In the genomic region with DNA sequence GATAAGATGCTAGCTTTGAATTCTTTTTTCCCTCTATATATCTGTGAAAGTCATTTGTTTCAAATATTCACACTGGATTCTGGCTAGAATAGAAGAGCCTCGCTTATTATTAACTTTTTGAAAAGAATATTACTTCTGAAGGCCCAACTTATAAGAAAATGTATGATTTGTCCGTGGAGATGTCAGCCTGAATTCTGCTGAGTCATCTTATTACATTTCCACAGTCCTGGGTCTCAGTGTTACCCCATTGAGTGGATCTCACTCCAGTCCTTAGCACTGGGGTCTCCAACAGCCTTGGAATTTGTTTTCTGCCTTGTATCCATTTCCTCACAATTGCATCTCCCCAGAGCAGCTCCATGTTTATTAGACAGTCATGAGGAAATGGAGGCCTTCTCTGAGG, we compare ENCODE assay signal across 24 cellular contexts.
DNase-seq lines count a peak whose midpoint lies in the region; ATAC-seq and TF ChIP-seq lines count a peak whose summit lies in the region.
"Had no signal": no experiment of that assay in that cellular context is flagged by ENCODE, and none has a peak within 500 bp of the region (broad histone marks: within the 10 kb centered on the region; RNA-seq: fewer than 3 reads in every experiment).

No MANE protein-coding gene starts in this region.

- TF ChIP-seq CTCF in smooth muscle cell (IDR thresholded peaks at IDR 0.05; ENCODE audit: borderline replicate concordance, insufficient read depth, poor library complexity, severe bottlenecking) = no peak

- H3K27me3 Mint-ChIP-seq in activated CD8-positive, alpha-beta memory T cell treated with anti-CD3 and anti-CD28 coated beads, Interleukin-2, amount 10 ng/mL, durations not matched to agents 7 days and 5 days = no peaks in the 10 kb centered on the region
- H3K27me3 Mint-ChIP-seq in T-cell = no peaks in the 10 kb centered on the region
- no peaks in the 10 kb centered on the region for H3K27me3 Mint-ChIP-seq in central memory CD8-positive, alpha-beta T cell

- H3K27ac ChIP-seq in smooth muscle cell (ENCODE audit: low read depth) (no peak overlapping the region), aorta (ENCODE audit: low read depth in 1 of 2, low read length in 2 of 2) (no peak overlapping the region)
- H3K27ac ChIP-seq: BLaER1 treated with 17β-estradiol and CSF1 and Interleukin-3, amounts not matched to agents 10 nM and 100 nM; GM23248; lower lobe of right lung; right atrium auricular region; SJSA1 had no signal

- 62% methylated on average over 2 of the region's 2 CpGs for WGBS in smooth muscle cell (ENCODE audit: low lambda C conversion rate)
- WGBS in aorta, 2 donors = 42 to 44% methylated on average over 2 of the region's 2 CpGs

- H3K27me3 ChIP-seq in smooth muscle cell (ENCODE audit: low read depth) (no peaks in the 10 kb centered on the region), aorta (ENCODE audit: control insufficient read depth in 1 of 2, insufficient read depth in 2 of 2, low read length in 1 of 2) (no peaks in the 10 kb centered on the region)
- H3K27me3 ChIP-seq: Peyer's patch, right atrium auricular region, SJSA1 had no signal

- no peaks in the 10 kb centered on the region for H3K79me2 ChIP-seq in smooth muscle cell (ENCODE audit: low read depth)

- no peak for DNase-seq in activated CD8-positive, alpha-beta memory T cell treated with anti-CD3 and anti-CD28 coated beads, Interleukin-2, amount 10 ng/mL, durations not matched to agents 7 days and 5 days
- DNase-seq in activated CD8-positive, alpha-beta memory T cell treated with anti-CD3 and anti-CD28 coated beads, Interleukin-2, amount 50 U/mL, for 48 hours = no peak
- no peak for DNase-seq in T-cell
- DNase-seq in central memory CD8-positive, alpha-beta T cell (ENCODE audit: low spot score in 2 of 2) = no peak
- DNase-seq in smooth muscle cell (lab: John Stamatoyannopoulos, UW; ENCODE audit: unreplicated experiment) = no peak
- no peak for DNase-seq in SHP77 treated with DMSO at 0.1 percent for 48 hours (lab: John Stamatoyannopoulos, UW)
- no peak for DNase-seq in aorta
- no peak for DNase-seq in NCI-H2029 treated with DMSO at 0.1 percent for 48 hours (lab: John Stamatoyannopoulos, UW)
- DNase-seq: activated gamma-delta T cell treated with Interleukin-2 at 50 U/mL for 16 hours; cerebellar nuclear complex; DMS 273 treated with DMSO at 0.1 percent for 48 hours; foreskin melanocyte; GM23248; hippocampal formation; lower lobe of right lung; MV-4-11; NCI-H1930; NK-92 treated with Interleukin-12 subunit alpha and Interleukin-12 subunit beta, amount 100 ng/mL, for 24 hours; Peyer's patch; T-helper 9 cell had no signal

- peak overlapping the region; percentile 94 for H3K27ac Mint-ChIP-seq in activated CD8-positive, alpha-beta memory T cell treated with anti-CD3 and anti-CD28 coated beads, Interleukin-2, amount 10 ng/mL, durations not matched to agents 7 days and 5 days
- H3K27ac Mint-ChIP-seq in T-cell = peak overlapping the region; percentile 96 to 98
- peak overlapping the region; percentile 82 for H3K27ac Mint-ChIP-seq in central memory CD8-positive, alpha-beta T cell (ENCODE audit: low read depth)

- H3K36me3 ChIP-seq in smooth muscle cell (ENCODE audit: low read depth) (no peaks in the 10 kb centered on the region), aorta (ENCODE audit: control insufficient read depth in 1 of 2, insufficient read depth in 2 of 2, low read length in 1 of 2) (no peaks in the 10 kb centered on the region)
- H3K36me3 ChIP-seq: BLaER1 treated with 17β-estradiol and CSF1 and Interleukin-3, amounts not matched to agents 10 nM and 100 nM; lower lobe of right lung; Peyer's patch; right atrium auricular region; SJSA1 had no signal

- no peak overlapping the region for H3K9ac ChIP-seq in smooth muscle cell (ENCODE audit: low read depth)
- H3K9ac ChIP-seq: BLaER1 treated with 17β-estradiol and CSF1 and Interleukin-3, amounts not matched to agents 10 nM and 100 nM; GM23248 had no signal

- H4K20me1 ChIP-seq in smooth muscle cell (ENCODE audit: low read depth) = no peaks in the 10 kb centered on the region
- H4K20me1 ChIP-seq: BLaER1 treated with 17β-estradiol and CSF1 and Interleukin-3, amounts not matched to agents 10 nM and 100 nM had no signal

- H3K4me3 ChIP-seq in smooth muscle cell = no peak overlapping the region
- H3K4me3 ChIP-seq in aorta (ENCODE audit: low read length in 2 of 2) = no peak overlapping the region
- H3K4me3 ChIP-seq: BLaER1 treated with 17β-estradiol and CSF1 and Interleukin-3, amounts not matched to agents 10 nM and 100 nM; GM23248; lower lobe of right lung; Peyer's patch; right atrium auricular region; SJSA1 had no signal

- no peak overlapping the region for H3K4me2 ChIP-seq in smooth muscle cell

- peaks cover 90% of the 10 kb centered on the region for H3K4me1 Mint-ChIP-seq in activated CD8-positive, alpha-beta memory T cell treated with anti-CD3 and anti-CD28 coated beads, Interleukin-2, amount 10 ng/mL, durations not matched to agents 7 days and 5 days
- peaks cover 82 to 90% (median 90%) of the 10 kb centered on the region in 3 donors for H3K4me1 Mint-ChIP-seq in T-cell
- peaks cover 86% of the 10 kb centered on the region for H3K4me1 Mint-ChIP-seq in central memory CD8-positive, alpha-beta T cell

- no peak overlapping the region for H3K4me3 Mint-ChIP-seq in activated CD8-positive, alpha-beta memory T cell treated with anti-CD3 and anti-CD28 coated beads, Interleukin-2, amount 10 ng/mL, durations not matched to agents 7 days and 5 days
- H3K4me3 Mint-ChIP-seq in T-cell = peak overlapping the region in 1 of 3 donors; percentile 69
- peak overlapping the region; percentile 76 for H3K4me3 Mint-ChIP-seq in central memory CD8-positive, alpha-beta T cell
- H3K4me3 Mint-ChIP-seq: WTC11 had no signal

- H3F3A ChIP-seq in smooth muscle cell (ENCODE audit: low read depth) = no peaks in the 10 kb centered on the region

- H3K36me3 Mint-ChIP-seq in activated CD8-positive, alpha-beta memory T cell treated with anti-CD3 and anti-CD28 coated beads, Interleukin-2, amount 10 ng/mL, durations not matched to agents 7 days and 5 days = peaks cover 6% of the 10 kb centered on the region
- no peaks in the 10 kb centered on the region for H3K36me3 Mint-ChIP-seq in T-cell
- H3K36me3 Mint-ChIP-seq in central memory CD8-positive, alpha-beta T cell (ENCODE audit: insufficient read depth) = peaks cover 6% of the 10 kb centered on the region

- no peaks in the 10 kb centered on the region for H3K9me3 ChIP-seq in smooth muscle cell (replicated peaks; ENCODE audit: low read depth)
- no peaks in the 10 kb centered on the region for H3K9me3 ChIP-seq in aorta (ENCODE audit: control insufficient read depth, low read length)
- H3K9me3 ChIP-seq: lower lobe of right lung, Peyer's patch, right atrium auricular region, SJSA1 had no signal

- peak overlapping the region; percentile 27 for H2AFZ ChIP-seq in smooth muscle cell (ENCODE audit: low read depth)
- H2AFZ ChIP-seq: GM23248 had no signal

- ATAC-seq in activated CD8-positive, alpha-beta memory T cell treated with anti-CD3 and anti-CD28 coated beads, Interleukin-2, amount 10 ng/mL, durations not matched to agents 7 days and 5 days = no peak
- no peak for ATAC-seq in T-cell (replicated peaks in 1 of 4)
- no peak for ATAC-seq in central memory CD8-positive, alpha-beta T cell (replicated peaks; ENCODE audit: extremely low read depth, poor library complexity, severe bottlenecking)
- ATAC-seq in aorta (ENCODE audit: low FRiP score) = no peak
- ATAC-seq: lower lobe of right lung, WTC11 had no signal

- H3K9me3 Mint-ChIP-seq in activated CD8-positive, alpha-beta memory T cell treated with anti-CD3 and anti-CD28 coated beads, Interleukin-2, amount 10 ng/mL, durations not matched to agents 7 days and 5 days (ENCODE audit: low read depth) = no peaks in the 10 kb centered on the region
- peaks cover 3 to 7% (median 5%) of the 10 kb centered on the region in 3 donors for H3K9me3 Mint-ChIP-seq in T-cell
- no peaks in the 10 kb centered on the region for H3K9me3 Mint-ChIP-seq in central memory CD8-positive, alpha-beta T cell

- POLR2A ChIA-PET in T-cell (lab: Charles Lee) = interaction anchor here in 1 of 2 donors (0.6 kb wide), 1 partner anchor 55 kb away, joined by 3 read pairs; no protein-coding TSS in a partner anchor

- CTCF ChIA-PET in activated CD8-positive, alpha-beta memory T cell treated with anti-CD3 and anti-CD28 coated beads, Interleukin-2, amount 10 ng/mL, durations not matched to agents 7 days and 5 days (lab: Charles Lee) = interaction anchor here (1.0 to 1.5 kb wide), 2 partner anchors 20 to 273 kb away, joined by 3 to 4 read pairs; no protein-coding TSS in a partner anchor
- CTCF ChIA-PET in T-cell (lab: Charles Lee) = interaction anchor here in 1 of 2 donors (0.6 kb wide), 1 partner anchor 436 kb away, joined by 3 read pairs; no protein-coding TSS in a partner anchor

- intact Hi-C loops in aorta (cut with DNase I) = no loop called here

- H3K4me1 ChIP-seq in smooth muscle cell (ENCODE audit: low read depth) (no peaks in the 10 kb centered on the region), aorta (ENCODE audit: control insufficient read depth in 1 of 2, insufficient read depth in 2 of 2, low read length in 2 of 2) (no peaks in the 10 kb centered on the region)
- H3K4me1 ChIP-seq: right atrium auricular region, SJSA1 had no signal
